Comparison of ENCODE assay signal across 9 cellular contexts in genomic region chr5:139654464-139654863, GRCh38. TPM values are rescaled to one million over a fixed set of nuclear protein-coding genes. Genes with fewer than 3 reads are reported as not detected.
DNase-seq lines count a peak whose midpoint lies in the region; ATAC-seq and TF ChIP-seq lines count a peak whose summit lies in the region.
"Had no signal": no experiment of that assay in that cellular context is flagged by ENCODE, and none has a peak within 500 bp of the region (broad histone marks: within the 10 kb centered on the region; RNA-seq: fewer than 3 reads in every experiment).

No MANE protein-coding gene starts in this region.

- no peaks in the 10 kb centered on the region for H3K9me3 Mint-ChIP-seq in activated CD8-positive, alpha-beta T cell treated with anti-CD3 and anti-CD28 coated beads, Interleukin-2, amount 10 ng/mL, durations not matched to agents 7 days and 5 days (ENCODE audit: insufficient read depth)
- no peaks in the 10 kb centered on the region for H3K9me3 Mint-ChIP-seq in activated T-helper 1 cell treated with anti-CD3 and anti-CD28 coated beads, Interleukin-12 subunit alpha, Interleukin-12 subunit beta, Interleukin-2, Interleukin-4 antibody, amounts not matched to agents 30 ng/mL and 10 ng/mL and 1 ng/mL, durations not matched to agents 14 hours and 24 hours and 36 hours

- peaks cover 52 to 90% of the 10 kb centered on the region in 2 donors for H3K4me1 ChIP-seq in muscle layer of duodenum (ENCODE audit: control insufficient read depth in 1 of 2, insufficient read depth in 2 of 2, low read length in 2 of 2)
- peaks cover 59% of the 10 kb centered on the region for H3K4me1 ChIP-seq in BE2C

- H3K27ac Mint-ChIP-seq in activated CD8-positive, alpha-beta T cell treated with anti-CD3 and anti-CD28 coated beads, Interleukin-2, amount 10 ng/mL, durations not matched to agents 7 days and 5 days = no peak overlapping the region
- no peak overlapping the region for H3K27ac Mint-ChIP-seq in activated T-helper 1 cell treated with anti-CD3 and anti-CD28 coated beads, Interleukin-12 subunit alpha, Interleukin-12 subunit beta, Interleukin-2, Interleukin-4 antibody, amounts not matched to agents 30 ng/mL and 10 ng/mL and 1 ng/mL, durations not matched to agents 14 hours and 24 hours and 36 hours

- no peak for DNase-seq in activated CD8-positive, alpha-beta T cell treated with anti-CD3 and anti-CD28 coated beads, Interleukin-2, amount 10 ng/mL, durations not matched to agents 7 days and 5 days
- DNase-seq in BE2C = no peak
- no peak for DNase-seq in NCI-H187 treated with DMSO at 0.1 percent for 48 hours (lab: John Stamatoyannopoulos, UW)
- no peak for DNase-seq in activated T-helper 1 cell treated with anti-CD3 and anti-CD28 coated beads, Interleukin-12 subunit alpha, Interleukin-12 subunit beta, Interleukin-2, Interleukin-4 antibody, amounts not matched to agents 30 ng/mL and 10 ng/mL and 1 ng/mL, durations not matched to agents 14 hours and 24 hours and 36 hours (ENCODE audit: low spot score)
- DNase-seq: DMS79 treated with DMSO at 0.1 percent for 48 hours had no signal

- no peak for TF ChIP-seq CTCF in BE2C (IDR thresholded peaks at IDR 0.05; ENCODE audit: low read depth, low read length)

- H3K27me3 Mint-ChIP-seq in activated CD8-positive, alpha-beta T cell treated with anti-CD3 and anti-CD28 coated beads, Interleukin-2, amount 10 ng/mL, durations not matched to agents 7 days and 5 days (ENCODE audit: low read depth) = peaks cover 33% of the 10 kb centered on the region
- peaks cover 42% of the 10 kb centered on the region for H3K27me3 Mint-ChIP-seq in activated T-helper 1 cell treated with anti-CD3 and anti-CD28 coated beads, Interleukin-12 subunit alpha, Interleukin-12 subunit beta, Interleukin-2, Interleukin-4 antibody, amounts not matched to agents 30 ng/mL and 10 ng/mL and 1 ng/mL, durations not matched to agents 14 hours and 24 hours and 36 hours (ENCODE audit: insufficient read depth)

- POLR2A ChIA-PET in activated CD8-positive, alpha-beta T cell treated with anti-CD3 and anti-CD28 coated beads, Interleukin-2, amount 10 ng/mL, durations not matched to agents 7 days and 5 days (lab: Charles Lee) = no interaction called here

- H3K36me3 ChIP-seq in KOPT-K1 (ENCODE audit: insufficient read depth, low read length) (no peaks in the 10 kb centered on the region), muscle layer of duodenum (ENCODE audit: control insufficient read depth in 1 of 2, insufficient read depth in 2 of 2, low read length in 2 of 2) (no peaks in the 10 kb centered on the region), BE2C (0 out of 2 replicates have a peak, but pooled peaks cover 4% of the 10 kb centered on the region)

- intact Hi-C loops in activated T-helper 1 cell treated with anti-CD3 and anti-CD28 coated beads, Interleukin-12 subunit alpha, Interleukin-12 subunit beta, Interleukin-2, Interleukin-4 antibody, amounts not matched to agents 30 ng/mL and 10 ng/mL and 1 ng/mL, durations not matched to agents 14 hours and 24 hours and 36 hours (cut with micrococcal nuclease) = no loop called here

- H3K4me1 Mint-ChIP-seq in activated CD8-positive, alpha-beta T cell treated with anti-CD3 and anti-CD28 coated beads, Interleukin-2, amount 10 ng/mL, durations not matched to agents 7 days and 5 days (ENCODE audit: low read depth) = peaks cover 64% of the 10 kb centered on the region
- H3K4me1 Mint-ChIP-seq in activated T-helper 1 cell treated with anti-CD3 and anti-CD28 coated beads, Interleukin-12 subunit alpha, Interleukin-12 subunit beta, Interleukin-2, Interleukin-4 antibody, amounts not matched to agents 30 ng/mL and 10 ng/mL and 1 ng/mL, durations not matched to agents 14 hours and 24 hours and 36 hours (ENCODE audit: low read depth) = peaks cover 30% of the 10 kb centered on the region

- ATAC-seq in activated CD8-positive, alpha-beta T cell treated with anti-CD3 and anti-CD28 coated beads, Interleukin-2, amount 10 ng/mL, durations not matched to agents 7 days and 5 days = no peak

- H3K9me3 ChIP-seq in KOPT-K1 (ENCODE audit: insufficient read depth, low read length, poor library complexity, severe bottlenecking) (no peaks in the 10 kb centered on the region), muscle layer of duodenum (ENCODE audit: control insufficient read depth in 1 of 2, low read length in 2 of 2) (no peaks in the 10 kb centered on the region), BE2C (no peaks in the 10 kb centered on the region)

- H3K27me3 ChIP-seq in muscle layer of duodenum (ENCODE audit: low read depth, low read length) (no peaks in the 10 kb centered on the region), BE2C (no peaks in the 10 kb centered on the region)

- H3K36me3 Mint-ChIP-seq in activated CD8-positive, alpha-beta T cell treated with anti-CD3 and anti-CD28 coated beads, Interleukin-2, amount 10 ng/mL, durations not matched to agents 7 days and 5 days (ENCODE audit: low read depth) = no peaks in the 10 kb centered on the region
- no peaks in the 10 kb centered on the region for H3K36me3 Mint-ChIP-seq in activated T-helper 1 cell treated with anti-CD3 and anti-CD28 coated beads, Interleukin-12 subunit alpha, Interleukin-12 subunit beta, Interleukin-2, Interleukin-4 antibody, amounts not matched to agents 30 ng/mL and 10 ng/mL and 1 ng/mL, durations not matched to agents 14 hours and 24 hours and 36 hours (ENCODE audit: low read depth)

- no peak overlapping the region for H3K4me3 Mint-ChIP-seq in activated CD8-positive, alpha-beta T cell treated with anti-CD3 and anti-CD28 coated beads, Interleukin-2, amount 10 ng/mL, durations not matched to agents 7 days and 5 days
- H3K4me3 Mint-ChIP-seq in activated T-helper 1 cell treated with anti-CD3 and anti-CD28 coated beads, Interleukin-12 subunit alpha, Interleukin-12 subunit beta, Interleukin-2, Interleukin-4 antibody, amounts not matched to agents 30 ng/mL and 10 ng/mL and 1 ng/mL, durations not matched to agents 14 hours and 24 hours and 36 hours = no peak overlapping the region

- CTCF ChIA-PET in activated CD8-positive, alpha-beta T cell treated with anti-CD3 and anti-CD28 coated beads, Interleukin-2, amount 10 ng/mL, durations not matched to agents 7 days and 5 days (lab: Charles Lee) = interaction anchor here (1.2 to 8.8 kb wide), 4 partner anchors 10 to 36 kb away, joined by 4 to 100 read pairs (median 6); no protein-coding TSS in a partner anchor

- H3K27ac ChIP-seq in KOPT-K1 (ENCODE audit: low read depth, low read length, poor library complexity, severe bottlenecking) (peak overlapping the region; percentile 48), cingulate gyrus (ENCODE audit: low read depth, low read length) (peak overlapping the region; percentile 87), muscle layer of duodenum (ENCODE audit: low read length) (peak overlapping the region; percentile 63), temporal lobe (ENCODE audit: low read depth, low read length) (peak overlapping the region; percentile 100)

- H3K4me3 ChIP-seq in muscle layer of duodenum (ENCODE audit: low read depth in 1 of 2, low read length in 2 of 2) (no peak overlapping the region), BE2C (ENCODE audit: low read depth, low read length) (no peak overlapping the region)

RNA-seq across cellular contexts. Expression of gene CXXC5, which starts 6.3 kb away (rescaled TPM):
- total RNA-seq in temporal lobe = 33.4 TPM
- total RNA-seq in activated CD8-positive, alpha-beta T cell treated with anti-CD3 and anti-CD28 coated beads, Interleukin-2, amount 10 ng/mL, durations not matched to agents 7 days and 5 days = 1 to 10 TPM; 1.2 to 2.0 TPM
- polyA plus RNA-seq in BE2C (2012; ENCODE audit: insufficient read depth, insufficient read length, low read depth) = 263 TPM
- 0.88 and 1.7 TPM in 2 replicates for total RNA-seq in activated T-helper 1 cell treated with anti-CD3 and anti-CD28 coated beads, Interleukin-12 subunit alpha, Interleukin-12 subunit beta, Interleukin-2, Interleukin-4 antibody, amounts not matched to agents 30 ng/mL and 10 ng/mL and 1 ng/mL, durations not matched to agents 14 hours and 24 hours and 36 hours

Comparison
In these comparisons a context has a peak if more than half of its experiments do, and no peak if none do; other contexts are left out.
1. H3K27ac ChIP-seq: peak in every context shown above with its lines; median percentile 100 in temporal lobe; 87 in cingulate gyrus; 63 in muscle layer of duodenum; 48 in KOPT-K1.
2. RNA of gene CXXC5, which starts 6.3 kb away (total RNA-seq): 33.4 TPM in temporal lobe (single experiment); 1.2 to 2.0 TPM in activated CD8-positive, alpha-beta T cell treated with anti-CD3 and anti-CD28 coated beads, Interleukin-2, amount 10 ng/mL, durations not matched to agents 7 days and 5 days and 0.88 to 1.7 TPM in activated T-helper 1 cell treated with anti-CD3 and anti-CD28 coated beads, Interleukin-12 subunit alpha, Interleukin-12 subunit beta, Interleukin-2, Interleukin-4 antibody, amounts not matched to agents 30 ng/mL and 10 ng/mL and 1 ng/mL, durations not matched to agents 14 hours and 24 hours and 36 hours; every median in the first group is over 10 times any median in the second.